Comparison of ENCODE assay signal across 18 cellular contexts in genomic region chr2:215511454-215512346, GRCh38.
A peak's percentile ranks its signal among the peaks of the same experiment; 100 is the strongest.
DNase-seq lines count a peak whose midpoint lies in the region; ATAC-seq and TF ChIP-seq lines count a peak whose summit lies in the region.
"Had no signal": no experiment of that assay in that cellular context is flagged by ENCODE, and none has a peak within 500 bp of the region (broad histone marks: within the 10 kb centered on the region; RNA-seq: fewer than 3 reads in every experiment).

No MANE protein-coding gene starts in this region.

- POLR2A ChIA-PET in WTC11 (lab: Charles Lee), result interaction anchor here (0.6 kb wide), 1 partner anchor 1043 kb away, joined by 3 read pairs; no protein-coding TSS in a partner anchor

- H3K4me1 ChIP-seq in endodermal cell (ENCODE audit: control insufficient read depth, insufficient read depth, low read length) (peaks cover 3% of the 10 kb centered on the region), mesenchymal stem cell (ENCODE audit: control insufficient read depth, insufficient read depth, low read depth, low read length) (no peaks in the 10 kb centered on the region), ascending aorta (peaks cover 0 to 3% of the 10 kb centered on the region in 2 donors)

- H3K27ac Mint-ChIP-seq in WTC11, result no peak overlapping the region
- peak overlapping the region; percentile 15 for H3K27ac Mint-ChIP-seq in endodermal cell
- H3K27ac Mint-ChIP-seq: CD4-positive, alpha-beta memory T cell; H9 had no signal

- no peak overlapping the region for H3K23ac ChIP-seq in mesenchymal stem cell (ENCODE audit: low read length in 2 of 2)

- no peaks in the 10 kb centered on the region for H3K9me3 Mint-ChIP-seq in WTC11
- H3K9me3 Mint-ChIP-seq in endodermal cell, result no peaks in the 10 kb centered on the region
- H3K9me3 Mint-ChIP-seq: CD4-positive, alpha-beta memory T cell; H9 had no signal

- WGBS in endodermal cell (ENCODE audit: insufficient coverage in 1 of 2, insufficient read length in 1 of 2), 2 experiments, result 89% methylated on average over 6 of the region's 6 CpGs
- 91% methylated on average over 6 of the region's 6 CpGs for WGBS in mesenchymal stem cell

- no peak overlapping the region for H2AFZ ChIP-seq in mesenchymal stem cell (ENCODE audit: low read depth, low read length)

- intact Hi-C loops in ascending aorta (cut with DNase I), result no loop called here

- H3K9me3 ChIP-seq in endodermal cell (ENCODE audit: control insufficient read depth, low read length) (no peaks in the 10 kb centered on the region), mesenchymal stem cell (ENCODE audit: control insufficient read depth, low read length) (no peaks in the 10 kb centered on the region), ascending aorta (no peaks in the 10 kb centered on the region)
- H3K9me3 ChIP-seq: A549, BLaER1 had no signal

- H3K9ac ChIP-seq in endodermal cell (ENCODE audit: extremely low read depth, low read length, poor library complexity, severe bottlenecking), result no peak overlapping the region
- H3K9ac ChIP-seq in mesenchymal stem cell (ENCODE audit: low read length), result peak overlapping the region; percentile 6
- H3K9ac ChIP-seq: BLaER1 had no signal

- no peak overlapping the region for H3K18ac ChIP-seq in mesenchymal stem cell (ENCODE audit: low read depth in 1 of 2, low read length in 2 of 2)

- H3K36me3 Mint-ChIP-seq in WTC11 (no peaks in the 10 kb centered on the region), endodermal cell (ENCODE audit: low read depth) (no peaks in the 10 kb centered on the region)
- H3K36me3 Mint-ChIP-seq: CD4-positive, alpha-beta memory T cell had no signal

- no peak overlapping the region for H2BK5ac ChIP-seq in mesenchymal stem cell (ENCODE audit: low read depth, low read length, poor library complexity, severe bottlenecking)

- no peaks in the 10 kb centered on the region for H3K27me3 ChIP-seq in endodermal cell (ENCODE audit: control insufficient read depth, insufficient read depth, low read length, poor library complexity, severe bottlenecking)
- H3K27me3 ChIP-seq in mesenchymal stem cell (ENCODE audit: control insufficient read depth in 1 of 2, insufficient read depth in 1 of 2, low read length in 2 of 2), result no peaks in the 10 kb centered on the region
- no peaks in the 10 kb centered on the region for H3K27me3 ChIP-seq in ascending aorta
- H3K27me3 ChIP-seq: BLaER1 had no signal

- H3K4me3 Mint-ChIP-seq in WTC11, result no peak overlapping the region
- H3K4me3 Mint-ChIP-seq in endodermal cell, result no peak overlapping the region
- H3K4me3 Mint-ChIP-seq: CD4-positive, alpha-beta memory T cell; H9 had no signal

- H3K27ac ChIP-seq in endodermal cell (ENCODE audit: low read depth, low read length), result no peak overlapping the region
- no peak overlapping the region for H3K27ac ChIP-seq in mesenchymal stem cell (ENCODE audit: low read length, poor library complexity, severe bottlenecking)
- no peak overlapping the region for H3K27ac ChIP-seq in ascending aorta
- H3K27ac ChIP-seq: A549, BLaER1 had no signal

- H3K36me3 ChIP-seq in endodermal cell (ENCODE audit: control insufficient read depth, insufficient read depth, low read length) (no peaks in the 10 kb centered on the region), mesenchymal stem cell (ENCODE audit: control insufficient read depth in 1 of 2, insufficient read depth in 2 of 2, low read depth in 1 of 2, low read length in 2 of 2) (no peaks in the 10 kb centered on the region), ascending aorta (no peaks in the 10 kb centered on the region)
- H3K36me3 ChIP-seq: BLaER1 had no signal

- no peak overlapping the region for H2BK15ac ChIP-seq in mesenchymal stem cell (ENCODE audit: low read depth, poor library complexity, severe bottlenecking)

- no peaks in the 10 kb centered on the region for H3K79me1 ChIP-seq in mesenchymal stem cell (replicated peaks; ENCODE audit: low read length, poor library complexity, severe bottlenecking)

- no peak overlapping the region for H3K4me2 ChIP-seq in mesenchymal stem cell (ENCODE audit: low read length, poor library complexity, severe bottlenecking)
- H3K4me2 ChIP-seq: A549, BLaER1 had no signal

- H3K4me1 Mint-ChIP-seq in WTC11, result no peaks in the 10 kb centered on the region
- peaks cover 9% of the 10 kb centered on the region for H3K4me1 Mint-ChIP-seq in endodermal cell
- H3K4me1 Mint-ChIP-seq: CD4-positive, alpha-beta memory T cell; H9 had no signal

- no peak overlapping the region for H2BK120ac ChIP-seq in mesenchymal stem cell (ENCODE audit: low read depth, low read length)

- peak; percentile 51; the same call in 1 of the 2 replicates for ATAC-seq in WTC11
- ATAC-seq: A549 had no signal

- TF ChIP-seq CTCF in WTC11 (IDR thresholded peaks at IDR 0.05), result no peak
- TF ChIP-seq CTCF in endodermal cell (conservative IDR thresholded peaks at IDR 0.05), result no peak
- no peak for TF ChIP-seq CTCF in ascending aorta (IDR thresholded peaks at IDR 0.05)

- H3K27me3 Mint-ChIP-seq in WTC11 (ENCODE audit: low read depth), result no peaks in the 10 kb centered on the region
- H3K27me3 Mint-ChIP-seq in endodermal cell (ENCODE audit: insufficient read depth), result no peaks in the 10 kb centered on the region

- CTCF ChIA-PET in WTC11 (lab: Charles Lee), result no interaction called here

- H4K91ac ChIP-seq in mesenchymal stem cell (ENCODE audit: low read length), result peak overlapping the region; percentile 18

- no peak overlapping the region for H2AK5ac ChIP-seq in mesenchymal stem cell (ENCODE audit: low read length, severe bottlenecking)

- no peak overlapping the region for H3K4ac ChIP-seq in mesenchymal stem cell (ENCODE audit: low read depth in 1 of 2, low read length in 2 of 2)

- H3K4me3 ChIP-seq in endodermal cell (ENCODE audit: low read length), result no peak overlapping the region
- H3K4me3 ChIP-seq in mesenchymal stem cell (ENCODE audit: insufficient read depth in 1 of 2, low read depth in 1 of 2, low read length in 2 of 2), result no peak overlapping the region
- H3K4me3 ChIP-seq in ascending aorta, result no peak overlapping the region
- H3K4me3 ChIP-seq: A549, BLaER1 had no signal

- peak overlapping the region; percentile 12 for H4K8ac ChIP-seq in mesenchymal stem cell (ENCODE audit: low read length)

- peak; percentile 23 for DNase-seq in ELF-1 (ENCODE audit: low read depth, low spot score)
- DNase-seq in WTC11 (ENCODE audit: low spot score), result no peak
- DNase-seq in endodermal cell, result no peak
- DNase-seq in mesenchymal stem cell, result no peak
- DNase-seq in NCI-H524 (lab: John Stamatoyannopoulos, UW), result no peak
- no peak for DNase-seq in ascending aorta (ENCODE audit: low spot score in 2 of 2)
- DNase-seq in activated CD8-positive, alpha-beta memory T cell treated with anti-CD3 and anti-CD28 coated beads, Interleukin-2, amount 50 U/mL, for 4 hours, result no peak
- no peak for DNase-seq in NCI-H2196 (lab: John Stamatoyannopoulos, UW; ENCODE audit: unreplicated experiment)
- DNase-seq: CD4-positive, alpha-beta memory T cell; DMS153; GF-D8; H9; NCI-H1417; NCI-H2029; NCI-H446 treated with DMSO at 0.1 percent for 48 hours; SHP77 treated with DMSO at 0.1 percent for 48 hours had no signal

- H2BK12ac ChIP-seq in mesenchymal stem cell (ENCODE audit: low read length in 2 of 2), result no peak overlapping the region

- H3K14ac ChIP-seq in mesenchymal stem cell (ENCODE audit: low read length in 2 of 2), result no peak overlapping the region

TF ChIP-seq in WTC11, 78 proteins besides CTCF, POLR2A, EP300 and RAD21 (continues in another document):
- no peak for TF ChIP-seq JUN (CRISPR knock-in tag; IDR thresholded peaks at IDR 0.05)
- TF ChIP-seq, protein P1, sequence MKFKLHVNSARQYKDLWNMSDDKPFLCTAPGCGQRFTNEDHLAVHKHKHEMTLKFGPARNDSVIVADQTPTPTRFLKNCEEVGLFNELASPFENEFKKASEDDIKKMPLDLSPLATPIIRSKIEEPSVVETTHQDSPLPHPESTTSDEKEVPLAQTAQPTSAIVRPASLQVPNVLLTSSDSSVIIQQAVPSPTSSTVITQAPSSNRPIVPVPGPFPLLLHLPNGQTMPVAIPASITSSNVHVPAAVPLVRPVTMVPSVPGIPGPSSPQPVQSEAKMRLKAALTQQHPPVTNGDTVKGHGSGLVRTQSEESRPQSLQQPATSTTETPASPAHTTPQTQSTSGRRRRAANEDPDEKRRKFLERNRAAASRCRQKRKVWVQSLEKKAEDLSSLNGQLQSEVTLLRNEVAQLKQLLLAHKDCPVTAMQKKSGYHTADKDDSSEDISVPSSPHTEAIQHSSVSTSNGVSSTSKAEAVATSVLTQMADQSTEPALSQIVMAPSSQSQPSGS (CRISPR knock-in tag; IDR thresholded peaks at IDR 0.05; ENCODE audit: borderline replicate concordance, low read depth), result no peak
- TF ChIP-seq FOXJ3 (CRISPR knock-in tag; IDR thresholded peaks at IDR 0.05; ENCODE audit: borderline replicate concordance), result no peak
- no peak for TF ChIP-seq TCF7 (CRISPR knock-in tag; IDR thresholded peaks at IDR 0.05; ENCODE audit: low read depth)
- TF ChIP-seq AFF4 (CRISPR knock-in tag; IDR thresholded peaks at IDR 0.05; ENCODE audit: borderline replicate concordance), result no peak
- TF ChIP-seq ATF1 (CRISPR knock-in tag; IDR thresholded peaks at IDR 0.05), result no peak
